In the genomic region with DNA sequence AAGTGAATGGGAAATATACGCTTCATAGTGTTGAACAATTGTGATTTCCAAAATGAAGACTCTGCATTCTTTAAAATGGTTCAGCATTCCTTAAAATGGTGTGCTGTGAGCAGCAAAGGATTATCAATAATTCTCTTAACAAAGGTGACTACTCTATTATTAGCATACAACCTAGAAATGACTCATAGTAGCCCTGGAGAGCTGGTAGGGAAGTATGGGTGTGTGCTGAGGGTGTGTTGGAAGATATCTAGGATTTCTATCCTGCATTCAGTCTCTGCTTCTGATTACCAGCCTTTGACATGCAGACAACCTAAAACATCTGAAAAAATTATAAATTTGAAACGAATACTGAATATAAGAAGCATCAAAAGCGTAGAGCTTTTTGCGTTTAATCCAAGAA, we compare ENCODE assay signal across 15 cellular contexts.
"Had no signal": no experiment of that assay in that cellular context is flagged by ENCODE, and none has a peak within 500 bp of the region (broad histone marks: within the 10 kb centered on the region; RNA-seq: fewer than 3 reads in every experiment).

No MANE protein-coding gene starts in this region.

- H3K27me3 ChIP-seq: gastrocnemius medialis, heart right ventricle, neural progenitor cell, ovary, stomach had no signal

- H3K36me3 ChIP-seq: gastrocnemius medialis, heart right ventricle, neural progenitor cell, ovary, stomach, thoracic aorta had no signal

- H3K4me3 ChIP-seq: dorsolateral prefrontal cortex, gastrocnemius medialis, heart right ventricle, neural progenitor cell, ovary, stomach, thoracic aorta had no signal

- ATAC-seq: gastrocnemius medialis, heart right ventricle had no signal

- DNase-seq: activated CD4-positive, alpha-beta memory T cell treated with anti-CD3 and anti-CD28 coated beads for 36 hours; activated CD4-positive, CD25-positive, alpha-beta regulatory T cell treated with anti-CD3 and anti-CD28 coated beads, Interleukin-2, amount 50 U/mL, for 72 hours; activated gamma-delta T cell treated with Interleukin-2 at 50 U/mL for 16 hours; activated naive CD8-positive, alpha-beta T cell treated with anti-CD3 and anti-CD28 coated beads for 36 hours; activated T-cell treated with anti-CD3 and anti-CD28 coated beads, Interleukin-2, amount 50 U/mL, for 48 hours; anterior cingulate cortex; dorsolateral prefrontal cortex; gastrocnemius medialis; heart right ventricle; midbrain; ovary; stimulated activated CD4-positive, alpha-beta T cell treated with anti-CD3 and anti-CD28 coated beads, Interleukin-4, amount 100 ng/mL, for 4 hours; stomach had no signal
